8 cellular contexts compared by ENCODE assay signal in genomic region chr9:104747565-104748358, GRCh38. TPM values are rescaled to one million over a fixed set of nuclear protein-coding genes. Genes with fewer than 3 reads are reported as not detected.
A peak's percentile ranks its signal among the peaks of the same experiment; 100 is the strongest.
DNase-seq lines count a peak whose midpoint lies in the region; ATAC-seq and TF ChIP-seq lines count a peak whose summit lies in the region.

NIPSNAP3A (plus strand) TSS chr9:104747683; CDS start chr9:104747793, 110 bp downstream.

- TF ChIP-seq POLR2A in right lobe of liver (IDR thresholded peaks at IDR 0.05) = peak; percentile 57

- intact Hi-C loops in right lobe of liver (cut with DNase I) = no loop called here

- H3K27ac ChIP-seq in C4-2B (peak within 1 kb of the TSS; percentile 90), right lobe of liver (peak within 1 kb of the TSS; percentile 69 to 94 (median 86))

- ATAC-seq in GM19324 (IDR thresholded peaks at IDR 0.05; ENCODE audit: low FRiP score, unreplicated experiment) (peak; percentile 93), HG03460 (IDR thresholded peaks at IDR 0.05; ENCODE audit: unreplicated experiment) (peak; percentile 86), right lobe of liver (peak; percentile 88 to 95 (median 91))

- DNase-seq in NCI-H82 (lab: John Stamatoyannopoulos, UW) (peak; percentile 84), dermis blood vessel endothelial cell (peak; percentile 78), right lobe of liver (peak; percentile 92 to 93 (median 93))
- DNase-seq in activated CD4-positive, alpha-beta T cell treated with anti-CD3 and anti-CD28 coated beads, Interleukin-2, amount 50 U/mL, for 4 hours = peak; percentile 80 to 81
- peak; percentile 86 for DNase-seq in stimulated activated CD4-positive, alpha-beta T cell treated with anti-CD3 and anti-CD28 coated beads, Interleukin-4, amount 100 ng/mL, for 24 hours

- peaks cover 0 to 12% (median 4%) of the 10 kb centered on the region in 4 donors for H3K36me3 ChIP-seq in right lobe of liver

- 0% methylated on average over 7 of the region's 71 CpGs for WGBS in right lobe of liver (ENCODE audit: insufficient coverage, low coverage, low lambda C conversion rate, missing lambda C conversion rate)

- H3K27me3 ChIP-seq in right lobe of liver = no peaks in the 10 kb centered on the region

- H3K4me1 ChIP-seq in right lobe of liver = peaks cover 0 to 20% (median 4%) of the 10 kb centered on the region in 4 donors

- H3K4me3 ChIP-seq in right lobe of liver = peak within 1 kb of the TSS; percentile 82 to 88 (median 86)

- no peaks in the 10 kb centered on the region for H3K9me3 ChIP-seq in right lobe of liver

- TF ChIP-seq CTCF in C4-2B (conservative IDR thresholded peaks at IDR 0.05) = no peak
- peak in 1 of 4 donors; percentile 4 for TF ChIP-seq CTCF in right lobe of liver (IDR thresholded peaks at IDR 0.05)

RNA-seq across cellular contexts. Expression of gene NIPSNAP3A, which starts in this region (rescaled TPM):
- total RNA-seq in dermis blood vessel endothelial cell = 44.0 and 52.1 TPM in 2 replicates
- total RNA-seq in right lobe of liver = 10 to 100 TPM; 16.8 to 28.1 (median 22.4) TPM

Comparison
In these comparisons a context has a peak if more than half of its experiments do, and no peak if none do; other contexts are left out.
1. Peak in every context shown above with its lines: DNase-seq, ATAC-seq, H3K4me3 ChIP-seq and H3K27ac ChIP-seq.